13 cellular contexts compared by ENCODE assay signal in the genomic region with DNA sequence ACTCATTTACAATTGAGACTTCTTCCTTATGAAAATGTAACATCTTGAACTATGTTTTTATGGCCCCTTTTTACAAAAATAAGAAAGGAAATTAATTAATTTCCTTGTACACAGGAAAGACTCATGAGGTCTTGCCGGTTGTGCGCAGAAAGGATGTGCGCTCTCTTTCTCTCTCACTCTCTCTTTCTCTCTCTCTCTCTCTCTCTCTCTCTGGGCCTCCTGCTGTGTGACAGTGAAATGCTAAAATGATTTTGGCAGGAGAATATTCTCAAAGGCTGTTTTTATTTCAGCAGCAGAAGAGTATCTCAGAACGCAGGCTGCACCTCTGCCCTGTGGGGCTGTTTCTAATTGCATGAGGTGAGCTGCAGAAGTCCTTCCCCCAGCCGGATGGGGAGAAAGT.
A peak's percentile ranks its signal among the peaks of the same experiment; 100 is the strongest.
DNase-seq lines count a peak whose midpoint lies in the region; ATAC-seq and TF ChIP-seq lines count a peak whose summit lies in the region.
"Had no signal": no experiment of that assay in that cellular context is flagged by ENCODE, and none has a peak within 500 bp of the region (broad histone marks: within the 10 kb centered on the region; RNA-seq: fewer than 3 reads in every experiment).

No MANE protein-coding gene starts in this region.

- peaks cover 23% of the 10 kb centered on the region for H3K4me1 Mint-ChIP-seq in type B pancreatic cell (ENCODE audit: unreplicated experiment)
- H3K4me1 Mint-ChIP-seq: CD8-positive, alpha-beta memory T cell had no signal

- H3K79me2 ChIP-seq in hepatocyte: no peaks in the 10 kb centered on the region

- no peak overlapping the region for H3K27ac ChIP-seq in iPS-18a (ENCODE audit: low read length)
- H3K27ac ChIP-seq in uterus: no peak overlapping the region
- H3K27ac ChIP-seq in hepatocyte: no peak overlapping the region
- H3K27ac ChIP-seq: SJSA1 had no signal

- H4K20me1 ChIP-seq in hepatocyte (ENCODE audit: insufficient read depth, poor library complexity, severe bottlenecking): no peaks in the 10 kb centered on the region

- TF ChIP-seq CTCF in type B pancreatic cell (conservative IDR thresholded peaks at IDR 0.05) (no peak), uterus (IDR thresholded peaks at IDR 0.05) (no peak), hepatocyte (IDR thresholded peaks at IDR 0.05; ENCODE audit: poor library complexity) (no peak)

- H3K4me3 ChIP-seq in iPS-18a (ENCODE audit: low read length) (peak overlapping the region; percentile 7), uterus (no peak overlapping the region), hepatocyte (no peak overlapping the region)
- H3K4me3 ChIP-seq: SJSA1 had no signal

- H2AFZ ChIP-seq in hepatocyte: no peak overlapping the region

- H3K27me3 ChIP-seq in iPS-18a (ENCODE audit: control insufficient read depth, insufficient read depth, low read length) (no peaks in the 10 kb centered on the region), uterus (no peaks in the 10 kb centered on the region), hepatocyte (no peaks in the 10 kb centered on the region)
- H3K27me3 ChIP-seq: SJSA1 had no signal

- H3K36me3 Mint-ChIP-seq in type B pancreatic cell: no peaks in the 10 kb centered on the region
- H3K36me3 Mint-ChIP-seq: CD8-positive, alpha-beta memory T cell had no signal

- H3K27ac Mint-ChIP-seq in type B pancreatic cell: no peak overlapping the region
- H3K27ac Mint-ChIP-seq: CD8-positive, alpha-beta memory T cell had no signal

- H3K36me3 ChIP-seq in iPS-18a (ENCODE audit: control insufficient read depth, low read depth, low read length) (no peaks in the 10 kb centered on the region), uterus (no peaks in the 10 kb centered on the region), hepatocyte (replicated peaks; ENCODE audit: insufficient read depth, low read depth) (no peaks in the 10 kb centered on the region)
- H3K36me3 ChIP-seq: SJSA1 had no signal

- H3K9ac ChIP-seq in iPS-18a (ENCODE audit: low read length): no peak overlapping the region

- no peaks in the 10 kb centered on the region for H3K9me2 ChIP-seq in hepatocyte (replicated peaks; ENCODE audit: insufficient read depth)

- TF ChIP-seq POLR2A in uterus (IDR thresholded peaks at IDR 0.05): no peak

- H3K4me1 ChIP-seq in iPS-18a (ENCODE audit: control insufficient read depth, low read depth, low read length) (peaks cover 9% of the 10 kb centered on the region), uterus (no peaks in the 10 kb centered on the region), hepatocyte (ENCODE audit: insufficient read depth) (no peaks in the 10 kb centered on the region)
- H3K4me1 ChIP-seq: SJSA1 had no signal

- 68% methylated on average over 5 of the region's 5 CpGs for WGBS in hepatocyte (ENCODE audit: low lambda C conversion rate, missing lambda C conversion rate)

- no peak overlapping the region for H3K4me2 ChIP-seq in hepatocyte

- H3K9me3 ChIP-seq in iPS-18a (ENCODE audit: control insufficient read depth, low read depth, low read length) (peaks cover 27% of the 10 kb centered on the region), uterus (no peaks in the 10 kb centered on the region), hepatocyte (ENCODE audit: low read depth) (no peaks in the 10 kb centered on the region)
- H3K9me3 ChIP-seq: SJSA1 had no signal

- intact Hi-C loops in uterus (cut with DNase I; ENCODE audit: low total_unique reads): no loop called here

- H3K9me3 Mint-ChIP-seq in type B pancreatic cell: no peaks in the 10 kb centered on the region
- H3K9me3 Mint-ChIP-seq: CD8-positive, alpha-beta memory T cell had no signal

- no peaks in the 10 kb centered on the region for H3K27me3 Mint-ChIP-seq in type B pancreatic cell

- ATAC-seq in GM18498 (IDR thresholded peaks at IDR 0.05; ENCODE audit: unreplicated experiment): no peak

- DNase-seq in NOMO-1 treated with DMSO at 0.1 percent for 48 hours (lab: John Stamatoyannopoulos, UW; ENCODE audit: unreplicated experiment) (peak; percentile 48), NOMO-1 treated with dmso at 0.1 percent for 144 hours (lab: John Stamatoyannopoulos, UW; ENCODE audit: unreplicated experiment) (no peak), NCI-H69 (lab: John Stamatoyannopoulos, UW) (peak; percentile 30), type B pancreatic cell (ENCODE audit: extremely low spot score, unreplicated experiment) (no peak), uterus (no peak), hepatocyte (ENCODE audit: low spot score) (no peak)
- DNase-seq: MM.1S, NCI-H1048, NCI-H226 had no signal

- H3K4me3 Mint-ChIP-seq in type B pancreatic cell: peak overlapping the region; percentile 15
- H3K4me3 Mint-ChIP-seq: CD8-positive, alpha-beta memory T cell had no signal

Comparison
In these comparisons a context has a peak if more than half of its experiments do, and no peak if none do; other contexts are left out.
1. DNase-seq: peak in NOMO-1 treated with DMSO at 0.1 percent for 48 hours (single experiment) and NCI-H69 (single experiment); none in NOMO-1 treated with dmso at 0.1 percent for 144 hours (single experiment), type B pancreatic cell (single experiment), uterus (0 of 2) and hepatocyte (single experiment).